In genomic region chr1:151512326-151512725, GRCh38 we compare ENCODE assay signal across 9 cellular contexts. TPM values are rescaled to one million over a fixed set of nuclear protein-coding genes. Genes with fewer than 3 reads are reported as not detected.
A peak's percentile ranks its signal among the peaks of the same experiment; 100 is the strongest.
DNase-seq lines count a peak whose midpoint lies in the region; FAIRE-seq and TF ChIP-seq lines count a peak whose summit lies in the region.
"Had no signal": no experiment of that assay in that cellular context is flagged by ENCODE, and none has a peak within 500 bp of the region (broad histone marks: within the 10 kb centered on the region; RNA-seq: fewer than 3 reads in every experiment).

No MANE protein-coding gene starts in this region.

- H3K27me3 ChIP-seq in Karpas-422 (ENCODE audit: low read length), result no peaks in the 10 kb centered on the region
- H3K27me3 ChIP-seq in ectodermal cell (ENCODE audit: control insufficient read depth, insufficient read depth, low read length, poor library complexity, severe bottlenecking), result peaks cover 11% of the 10 kb centered on the region

- peak; percentile 27 for DNase-seq in COLO668 (lab: John Stamatoyannopoulos, UW; ENCODE audit: unreplicated experiment)
- DNase-seq in Karpas-422, result no peak
- DNase-seq in nephron progenitor cell, result peak; percentile 16
- DNase-seq in GM19239 (ENCODE audit: insufficient read length, low spot score), result no peak
- no peak for DNase-seq in activated CD4-positive, alpha-beta memory T cell treated with anti-CD3 and anti-CD28 coated beads, Interleukin-2, amount 10 ng/mL, durations not matched to agents 7 days and 5 days
- no peak for DNase-seq in superior temporal gyrus (ENCODE audit: extremely low spot score)
- no peak for DNase-seq in RCC 7860 (ENCODE audit: low spot score)

- H3K4me3 ChIP-seq in Karpas-422 (ENCODE audit: low read length) (peak overlapping the region; percentile 78; the same call in 1 of the 2 replicates), ectodermal cell (ENCODE audit: insufficient read depth, low read depth, low read length) (peak overlapping the region; percentile 65)

- 42 to 47% methylated on average over 4 of the region's 4 CpGs for WGBS in ectodermal cell, 2 experiments

- H3K9me3 ChIP-seq in Karpas-422 (ENCODE audit: low read length), result no peaks in the 10 kb centered on the region
- no peaks in the 10 kb centered on the region for H3K9me3 ChIP-seq in ectodermal cell (ENCODE audit: control insufficient read depth, low read length)

- peak overlapping the region; percentile 72 for H3K9ac ChIP-seq in Karpas-422 (ENCODE audit: low read length)

- no peak overlapping the region; the same call in 1 of the 2 replicates for H2AFZ ChIP-seq in Karpas-422 (ENCODE audit: low read length)

- no peaks in the 10 kb centered on the region for H3K9me2 ChIP-seq in Karpas-422 (replicated peaks; ENCODE audit: insufficient read depth, low read length)

- CTCF ChIA-PET in activated CD4-positive, alpha-beta memory T cell treated with anti-CD3 and anti-CD28 coated beads, Interleukin-2, amount 10 ng/mL, durations not matched to agents 7 days and 5 days (lab: Charles Lee), result interaction anchor here (1.5 kb wide), 1 partner anchor 68 kb away, joined by 4 read pairs; no protein-coding TSS in a partner anchor

- no peak for TF ChIP-seq CTCF in nephron progenitor cell (IDR thresholded peaks at IDR 0.05)

- peaks cover 45% of the 10 kb centered on the region for H3K4me1 Mint-ChIP-seq in nephron progenitor cell
- H3K4me1 Mint-ChIP-seq in activated CD4-positive, alpha-beta memory T cell treated with anti-CD3 and anti-CD28 coated beads, Interleukin-2, amount 10 ng/mL, durations not matched to agents 7 days and 5 days, result peaks cover 24% of the 10 kb centered on the region

- no peaks in the 10 kb centered on the region for H3K9me3 Mint-ChIP-seq in nephron progenitor cell
- no peaks in the 10 kb centered on the region for H3K9me3 Mint-ChIP-seq in activated CD4-positive, alpha-beta memory T cell treated with anti-CD3 and anti-CD28 coated beads, Interleukin-2, amount 10 ng/mL, durations not matched to agents 7 days and 5 days

- no peaks in the 10 kb centered on the region for H3K79me2 ChIP-seq in Karpas-422 (ENCODE audit: low read length)

- H3K27ac Mint-ChIP-seq in nephron progenitor cell, result no peak overlapping the region
- H3K27ac Mint-ChIP-seq in activated CD4-positive, alpha-beta memory T cell treated with anti-CD3 and anti-CD28 coated beads, Interleukin-2, amount 10 ng/mL, durations not matched to agents 7 days and 5 days, result no peak overlapping the region

- H3K36me3 ChIP-seq in Karpas-422 (ENCODE audit: insufficient read depth, low read length), result no peaks in the 10 kb centered on the region
- H3K36me3 ChIP-seq in ectodermal cell (ENCODE audit: control insufficient read depth, insufficient read depth, low read length), result no peaks in the 10 kb centered on the region

- no peak for FAIRE-seq in GM19239 (lab: Jason Lieb, UNC)
- FAIRE-seq in RCC 7860 (lab: Jason Lieb, UNC), result no peak
- FAIRE-seq: frontal cortex had no signal

- H3K36me3 Mint-ChIP-seq in nephron progenitor cell (ENCODE audit: low read depth), result no peaks in the 10 kb centered on the region
- H3K36me3 Mint-ChIP-seq in activated CD4-positive, alpha-beta memory T cell treated with anti-CD3 and anti-CD28 coated beads, Interleukin-2, amount 10 ng/mL, durations not matched to agents 7 days and 5 days (ENCODE audit: low read depth), result no peaks in the 10 kb centered on the region

- no peaks in the 10 kb centered on the region for H4K20me1 ChIP-seq in Karpas-422 (ENCODE audit: insufficient read depth, low read depth, low read length)

- H3K4me2 ChIP-seq in Karpas-422 (ENCODE audit: low read depth, low read length, poor library complexity, severe bottlenecking), result peak overlapping the region; percentile 98

- POLR2A ChIA-PET in activated CD4-positive, alpha-beta memory T cell treated with anti-CD3 and anti-CD28 coated beads, Interleukin-2, amount 10 ng/mL, durations not matched to agents 7 days and 5 days (lab: Charles Lee), result interaction anchor here (1.0 kb wide), 1 partner anchor 9 kb away, joined by 3 read pairs; no protein-coding TSS in a partner anchor

- H3K27ac ChIP-seq in Karpas-422 (ENCODE audit: low read length), result no peak overlapping the region
- H3K27ac ChIP-seq in ectodermal cell (ENCODE audit: insufficient read depth, low read depth, low read length, poor library complexity, severe bottlenecking), result no peak overlapping the region

- H3K4me1 ChIP-seq in Karpas-422 (ENCODE audit: low read length) (peaks cover 21% of the 10 kb centered on the region), ectodermal cell (ENCODE audit: control insufficient read depth, insufficient read depth, low read length) (peaks cover 29% of the 10 kb centered on the region)

- H3K27me3 Mint-ChIP-seq in nephron progenitor cell (ENCODE audit: low read depth, poor library complexity), result peaks cover 32% of the 10 kb centered on the region
- peaks cover 11% of the 10 kb centered on the region for H3K27me3 Mint-ChIP-seq in activated CD4-positive, alpha-beta memory T cell treated with anti-CD3 and anti-CD28 coated beads, Interleukin-2, amount 10 ng/mL, durations not matched to agents 7 days and 5 days

- peak overlapping the region; percentile 88 for H3K4me3 Mint-ChIP-seq in nephron progenitor cell
- no peak overlapping the region for H3K4me3 Mint-ChIP-seq in activated CD4-positive, alpha-beta memory T cell treated with anti-CD3 and anti-CD28 coated beads, Interleukin-2, amount 10 ng/mL, durations not matched to agents 7 days and 5 days

RNA-seq across cellular contexts. Expression of gene CGN, which starts 1.1 kb away (rescaled TPM):
- 0.22 TPM in 1 of 2 replicates, not detected in the other for total RNA-seq in Karpas-422 (2014; rRNA removed; shearing (Covaris generic); ENCODE audit: low replicate concordance)
- polyA plus RNA-seq in ectodermal cell (2013, experiment 1 of 4), result 21.6 TPM
- polyA plus RNA-seq in ectodermal cell (2013, experiment 2 of 4), result 22.3 TPM
- 9.8 TPM for polyA plus RNA-seq in ectodermal cell (2013, experiment 3 of 4)
- polyA plus RNA-seq in ectodermal cell (2013, experiment 4 of 4), result 13.0 TPM
- under 1 TPM; 0.43 to 0.96 TPM for total RNA-seq in activated CD4-positive, alpha-beta memory T cell treated with anti-CD3 and anti-CD28 coated beads, Interleukin-2, amount 10 ng/mL, durations not matched to agents 7 days and 5 days

RNA-seq across cellular contexts. Expression of gene TUFT1, which starts 27.8 kb away (rescaled TPM):
- total RNA-seq in Karpas-422 (2014; rRNA removed; shearing (Covaris generic); ENCODE audit: low replicate concordance), result not detected in 2 replicates
- 15.7 TPM for polyA plus RNA-seq in ectodermal cell (2013, experiment 1 of 4)
- 12.1 TPM for polyA plus RNA-seq in ectodermal cell (2013, experiment 2 of 4)
- polyA plus RNA-seq in ectodermal cell (2013, experiment 3 of 4), result 9.7 TPM
- polyA plus RNA-seq in ectodermal cell (2013, experiment 4 of 4), result 10.0 TPM
- total RNA-seq in activated CD4-positive, alpha-beta memory T cell treated with anti-CD3 and anti-CD28 coated beads, Interleukin-2, amount 10 ng/mL, durations not matched to agents 7 days and 5 days, result 1 to 10 TPM; 4.5 to 4.9 TPM

RNA-seq across cellular contexts. Expression of gene POGZ, which starts 53.0 kb away (rescaled TPM):
- total RNA-seq in Karpas-422 (2014; rRNA removed; shearing (Covaris generic); ENCODE audit: low replicate concordance), result 54.1 and 78.7 TPM in 2 replicates
- polyA plus RNA-seq in ectodermal cell (2013, experiment 1 of 4), result 94.3 TPM
- 116 TPM for polyA plus RNA-seq in ectodermal cell (2013, experiment 2 of 4)
- polyA plus RNA-seq in ectodermal cell (2013, experiment 3 of 4), result 76.5 TPM
- 98.0 TPM for polyA plus RNA-seq in ectodermal cell (2013, experiment 4 of 4)
- total RNA-seq in activated CD4-positive, alpha-beta memory T cell treated with anti-CD3 and anti-CD28 coated beads, Interleukin-2, amount 10 ng/mL, durations not matched to agents 7 days and 5 days, result 10 to 100 TPM; 67.2 to 73.2 TPM

Comparison
In these comparisons a context has a peak if more than half of its experiments do, and no peak if none do; other contexts are left out.
1. DNase-seq: peak in COLO668 (single experiment) and nephron progenitor cell (single experiment); none in Karpas-422 (single experiment), GM19239 (single experiment), activated CD4-positive, alpha-beta memory T cell treated with anti-CD3 and anti-CD28 coated beads, Interleukin-2, amount 10 ng/mL, durations not matched to agents 7 days and 5 days (single experiment), superior temporal gyrus (single experiment) and RCC 7860 (single experiment).